Comparison of ENCODE assay signal across 25 cellular contexts in the genomic region with DNA sequence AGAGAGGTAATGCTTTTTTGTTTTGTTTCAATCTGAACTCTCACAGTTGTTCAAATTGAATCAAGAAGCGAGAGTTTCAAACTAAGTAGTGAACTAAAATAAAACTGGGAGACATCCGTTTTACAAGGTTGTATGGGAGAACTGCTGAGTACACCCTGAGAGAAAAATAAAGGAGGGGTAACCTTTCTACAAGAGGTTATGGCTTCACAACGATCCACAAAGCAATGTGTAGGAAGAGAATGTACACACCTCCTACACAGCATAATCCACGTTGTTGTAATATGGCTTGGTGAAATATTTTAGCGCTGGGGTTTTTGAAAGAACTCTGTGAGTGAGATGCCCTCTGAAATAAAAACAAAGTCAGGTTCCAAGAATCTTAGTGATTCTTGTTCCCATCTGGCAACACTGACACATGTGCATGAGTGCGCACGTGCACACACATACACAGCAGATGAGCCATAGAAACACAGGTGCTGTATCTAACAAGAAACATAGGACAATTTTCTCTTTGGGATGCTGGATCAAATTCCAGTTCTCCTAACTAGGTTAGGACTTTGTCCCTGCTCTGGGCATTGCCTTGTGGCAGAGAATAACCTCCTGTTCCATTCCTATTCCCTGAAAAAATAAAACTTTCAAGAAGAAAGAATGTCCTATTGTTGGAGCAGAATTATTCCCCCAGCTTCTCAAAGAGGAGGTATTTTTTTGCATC.
DNase-seq lines count a peak whose midpoint lies in the region; ATAC-seq and TF ChIP-seq lines count a peak whose summit lies in the region.
"Had no signal": no experiment of that assay in that cellular context is flagged by ENCODE, and none has a peak within 500 bp of the region (broad histone marks: within the 10 kb centered on the region; RNA-seq: fewer than 3 reads in every experiment).

No MANE protein-coding gene starts in this region.

- TF ChIP-seq CTCF in hepatocyte (IDR thresholded peaks at IDR 0.05; ENCODE audit: poor library complexity), result no peak

- H3K36me3 ChIP-seq in ACC112 (ENCODE audit: insufficient read depth, low read length) (no peaks in the 10 kb centered on the region), adipocyte (ENCODE audit: control insufficient read depth, insufficient read depth, low read length, severe bottlenecking) (no peaks in the 10 kb centered on the region), hepatocyte (replicated peaks; ENCODE audit: insufficient read depth, low read depth) (no peaks in the 10 kb centered on the region), trophoblast cell (ENCODE audit: control insufficient read depth in 1 of 2, insufficient read depth in 2 of 2, low read length in 2 of 2) (no peaks in the 10 kb centered on the region)
- H3K36me3 ChIP-seq: BLaER1, SJCRH30 had no signal

- H3K79me2 ChIP-seq in ACC112 (ENCODE audit: control insufficient read depth, insufficient read depth, low read length, unreplicated experiment) (no peaks in the 10 kb centered on the region), hepatocyte (no peaks in the 10 kb centered on the region), trophoblast cell (ENCODE audit: control insufficient read depth, insufficient read depth, low read length, poor library complexity) (no peaks in the 10 kb centered on the region)

- no peaks in the 10 kb centered on the region for H3K27me3 ChIP-seq in ACC112 (ENCODE audit: insufficient read depth, low read length)
- no peaks in the 10 kb centered on the region for H3K27me3 ChIP-seq in adipocyte (replicated peaks; ENCODE audit: control insufficient read depth, insufficient read depth, low read length)
- H3K27me3 ChIP-seq in hepatocyte, result no peaks in the 10 kb centered on the region
- no peaks in the 10 kb centered on the region for H3K27me3 ChIP-seq in trophoblast cell (ENCODE audit: insufficient read depth, low read length)
- H3K27me3 ChIP-seq: BLaER1, SJCRH30 had no signal

- H3K9me2 ChIP-seq in hepatocyte (replicated peaks; ENCODE audit: insufficient read depth), result no peaks in the 10 kb centered on the region

- no peak overlapping the region for H2BK5ac ChIP-seq in trophoblast cell (ENCODE audit: low read depth, low read length, poor library complexity)

- no peaks in the 10 kb centered on the region for H3K4me1 ChIP-seq in ACC112 (ENCODE audit: control insufficient read depth, insufficient read depth, low read length, unreplicated experiment)
- no peaks in the 10 kb centered on the region for H3K4me1 ChIP-seq in adipocyte (ENCODE audit: control insufficient read depth, insufficient read depth, low read length)
- H3K4me1 ChIP-seq in hepatocyte (ENCODE audit: insufficient read depth), result peaks cover 8% of the 10 kb centered on the region
- peaks cover 0 to 1% of the 10 kb centered on the region in 2 experiments for H3K4me1 ChIP-seq in trophoblast cell (ENCODE audit: control insufficient read depth in 1 of 2, insufficient read depth in 2 of 2, low read length in 2 of 2)
- H3K4me1 ChIP-seq: BLaER1 had no signal

- no peak overlapping the region for H2AK5ac ChIP-seq in trophoblast cell (ENCODE audit: low read length)

- H3K27ac ChIP-seq in ACC112 (ENCODE audit: low read depth, low read length) (no peak overlapping the region), hepatocyte (no peak overlapping the region), trophoblast cell (ENCODE audit: low read depth, low read length) (no peak overlapping the region)
- H3K27ac ChIP-seq: 22Rv1, BLaER1, SJCRH30 had no signal

- H2AFZ ChIP-seq in ACC112 (ENCODE audit: low read length, unreplicated experiment) (peak overlapping the region; percentile 31), hepatocyte (no peak overlapping the region), trophoblast cell (ENCODE audit: insufficient read depth, low read length, poor library complexity) (no peak overlapping the region)

- H3K9ac ChIP-seq in adipocyte (ENCODE audit: low read length) (no peak overlapping the region), trophoblast cell (ENCODE audit: low read length) (no peak overlapping the region)
- H3K9ac ChIP-seq: BLaER1 had no signal

- H3K4me2 ChIP-seq in hepatocyte (peak overlapping the region; percentile 23), trophoblast cell (ENCODE audit: low read length) (no peak overlapping the region)
- H3K4me2 ChIP-seq: BLaER1 had no signal

- H2BK12ac ChIP-seq in trophoblast cell (ENCODE audit: low read length), result no peak overlapping the region

- H4K12ac ChIP-seq in trophoblast cell (ENCODE audit: low read depth, low read length), result no peak overlapping the region

- H3K4ac ChIP-seq in trophoblast cell (ENCODE audit: low read depth, low read length), result no peak overlapping the region

- no peak overlapping the region for H3K14ac ChIP-seq in trophoblast cell (ENCODE audit: low read length)

- no peak overlapping the region for H3K23ac ChIP-seq in trophoblast cell (ENCODE audit: low read length)

- H2BK120ac ChIP-seq in trophoblast cell (ENCODE audit: insufficient read depth, low read length, poor library complexity), result no peak overlapping the region

- peak; percentile 25 for DNase-seq in adipocyte (ENCODE audit: low read depth)
- DNase-seq in hepatocyte (ENCODE audit: low spot score), result no peak
- DNase-seq in sciatic nerve (ENCODE audit: low spot score), result no peak
- DNase-seq in C1 segment of cervical spinal cord (lab: John Stamatoyannopoulos, UW), result no peak
- DNase-seq in trophoblast cell, result no peak
- DNase-seq: CD4-positive, alpha-beta T cell; HCEC 1CT; IMR-90; KG1; NCI-H1048; NCI-H1436; NCI-H187; NCI-H2081 treated with DMSO at 0.1 percent for 48 hours; NCI-H2171; NCI-H345; NCI-H510A treated with DMSO at 0.1 percent for 48 hours; PC-3; SJCRH30 had no signal

- intact Hi-C loops in sciatic nerve (cut with DNase I), result no loop called here

- no peak overlapping the region for H3K18ac ChIP-seq in trophoblast cell (ENCODE audit: low read length)

- no peaks in the 10 kb centered on the region for H3K9me3 ChIP-seq in adipocyte (ENCODE audit: control insufficient read depth, low read length)
- no peaks in the 10 kb centered on the region for H3K9me3 ChIP-seq in hepatocyte (ENCODE audit: low read depth)
- no peaks in the 10 kb centered on the region for H3K9me3 ChIP-seq in trophoblast cell (ENCODE audit: insufficient read depth, low read depth, low read length)
- H3K9me3 ChIP-seq: BLaER1, SJCRH30 had no signal

- H3K79me1 ChIP-seq in trophoblast cell (ENCODE audit: low read length), result no peaks in the 10 kb centered on the region

- WGBS in hepatocyte (ENCODE audit: low lambda C conversion rate, missing lambda C conversion rate), result 81% methylated on average over 7 of the region's 7 CpGs
- no CpG with 5 or more reads among the region's 7 CpGs for WGBS in trophoblast cell (ENCODE audit: extremely low coverage, insufficient coverage, insufficient read length)

- H3K4me3 ChIP-seq in ACC112 (ENCODE audit: low read depth, low read length) (no peak overlapping the region), adipocyte (ENCODE audit: low read length) (no peak overlapping the region), hepatocyte (no peak overlapping the region), trophoblast cell (ENCODE audit: low read depth, low read length) (no peak overlapping the region)
- H3K4me3 ChIP-seq: BLaER1, SJCRH30 had no signal

- ATAC-seq in sciatic nerve, result peak; percentile 22
- no peak for ATAC-seq in GM21390 (IDR thresholded peaks at IDR 0.05; ENCODE audit: unreplicated experiment)
- no peak for ATAC-seq in GM18519 (IDR thresholded peaks at IDR 0.05; ENCODE audit: low FRiP score, unreplicated experiment)
- ATAC-seq: PC-3, Right ventricle myocardium inferior, SK-N-SH treated with all-trans-retinoic acid at 6 μM for 48 hours had no signal

- no peak overlapping the region for H4K91ac ChIP-seq in trophoblast cell (ENCODE audit: low read depth, low read length)

- H4K20me1 ChIP-seq in hepatocyte (ENCODE audit: insufficient read depth, poor library complexity, severe bottlenecking), result no peaks in the 10 kb centered on the region
- H4K20me1 ChIP-seq: BLaER1 had no signal

- H4K8ac ChIP-seq in trophoblast cell (ENCODE audit: low read depth, low read length), result no peak overlapping the region
